In genomic region chr22:42270512-42271190, GRCh38 we compare ENCODE assay signal across 8 cellular contexts. TPM values are rescaled to one million over a fixed set of nuclear protein-coding genes. Genes with fewer than 3 reads are reported as not detected.
DNase-seq lines count a peak whose midpoint lies in the region; ATAC-seq and TF ChIP-seq lines count a peak whose summit lies in the region.

TSS of gene TCF20 (minus strand) at chr22:42270653. CDS start at chr22:42215305, 55,348 bp downstream.

- H3K4me3 ChIP-seq in lower lobe of right lung: peak within 1 kb of the TSS; percentile 100

- H3K27ac Mint-ChIP-seq in activated CD4-positive, alpha-beta memory T cell treated with anti-CD3 and anti-CD28 coated beads, Interleukin-2, amount 10 ng/mL, durations not matched to agents 7 days and 5 days: peak within 1 kb of the TSS; percentile 67

- POLR2A ChIA-PET in activated CD4-positive, alpha-beta memory T cell treated with anti-CD3 and anti-CD28 coated beads, Interleukin-2, amount 10 ng/mL, durations not matched to agents 7 days and 5 days (lab: Charles Lee): interaction anchor here (0.6 to 1.0 kb wide), 3 partner anchors 99 to 468 kb away, joined by 3 to 4 read pairs (median 3); no protein-coding TSS in a partner anchor

- H3K4me3 Mint-ChIP-seq in activated CD4-positive, alpha-beta memory T cell treated with anti-CD3 and anti-CD28 coated beads, Interleukin-2, amount 10 ng/mL, durations not matched to agents 7 days and 5 days: peak within 1 kb of the TSS; percentile 90

- no peaks in the 10 kb centered on the region for H3K9me3 ChIP-seq in lower lobe of right lung

- intact Hi-C loops in lower lobe of right lung (cut with DNase I): no loop called here

- peak within 1 kb of the TSS; percentile 84 for H3K27ac ChIP-seq in lower lobe of right lung

- no peaks in the 10 kb centered on the region for H3K27me3 ChIP-seq in lower lobe of right lung (ENCODE audit: low read depth)

- CTCF ChIA-PET in activated CD4-positive, alpha-beta memory T cell treated with anti-CD3 and anti-CD28 coated beads, Interleukin-2, amount 10 ng/mL, durations not matched to agents 7 days and 5 days (lab: Charles Lee): no interaction called here

- H3K4me1 ChIP-seq in lower lobe of right lung: peaks cover 17% of the 10 kb centered on the region

- DNase-seq in AG08395 (ENCODE audit: low spot score) (peak; percentile 91), NCI-H69 (lab: John Stamatoyannopoulos, UW) (peak; percentile 92), ecto neural progenitor cell (ENCODE audit: low spot score) (peak; percentile 84), lower lobe of right lung (peak; percentile 84)
- DNase-seq in activated CD4-positive, alpha-beta memory T cell treated with anti-CD3 and anti-CD28 coated beads, Interleukin-2, amount 10 ng/mL, durations not matched to agents 7 days and 5 days: peak; percentile 81
- peak; percentile 44 to 64 (median 49) for DNase-seq in stimulated activated CD4-positive, alpha-beta T cell treated with anti-CD3 and anti-CD28 coated beads, TNF-alpha, amount 100 ng/mL, for 1 hour (ENCODE audit: low read depth in 3 of 3, low spot score in 1 of 3)

- H3K9me3 Mint-ChIP-seq in activated CD4-positive, alpha-beta memory T cell treated with anti-CD3 and anti-CD28 coated beads, Interleukin-2, amount 10 ng/mL, durations not matched to agents 7 days and 5 days: no peaks in the 10 kb centered on the region

- peaks cover 24% of the 10 kb centered on the region for H3K36me3 Mint-ChIP-seq in activated CD4-positive, alpha-beta memory T cell treated with anti-CD3 and anti-CD28 coated beads, Interleukin-2, amount 10 ng/mL, durations not matched to agents 7 days and 5 days (ENCODE audit: low read depth)

- H3K4me1 Mint-ChIP-seq in activated CD4-positive, alpha-beta memory T cell treated with anti-CD3 and anti-CD28 coated beads, Interleukin-2, amount 10 ng/mL, durations not matched to agents 7 days and 5 days: peaks cover 28% of the 10 kb centered on the region

- TF ChIP-seq CTCF in lower lobe of right lung (IDR thresholded peaks at IDR 0.05): no peak

- no peaks in the 10 kb centered on the region for H3K27me3 Mint-ChIP-seq in activated CD4-positive, alpha-beta memory T cell treated with anti-CD3 and anti-CD28 coated beads, Interleukin-2, amount 10 ng/mL, durations not matched to agents 7 days and 5 days

- ATAC-seq in GM18873 (IDR thresholded peaks at IDR 0.05; ENCODE audit: low FRiP score, unreplicated experiment): peak; percentile 54
- ATAC-seq in HG03139 (IDR thresholded peaks at IDR 0.05; ENCODE audit: unreplicated experiment): peak; percentile 50
- peak; percentile 70 to 72 for ATAC-seq in lower lobe of right lung

- H3K36me3 ChIP-seq in lower lobe of right lung: no peaks in the 10 kb centered on the region

RNA-seq across cellular contexts. Expression of gene TCF20, which starts in this region (rescaled TPM):
- 10 to 100 TPM; 73.2 to 77.3 TPM for total RNA-seq in activated CD4-positive, alpha-beta memory T cell treated with anti-CD3 and anti-CD28 coated beads, Interleukin-2, amount 10 ng/mL, durations not matched to agents 7 days and 5 days
- 38.8 TPM for total RNA-seq in lower lobe of right lung

Comparison
In these comparisons a context has a peak if more than half of its experiments do, and no peak if none do; other contexts are left out.
1. Peak in every context shown above with its lines: DNase-seq, ATAC-seq, H3K4me3 ChIP-seq and H3K27ac ChIP-seq.